14 cellular contexts compared by ENCODE assay signal in genomic region chr13:29991343-29991742, GRCh38.
DNase-seq lines count a peak whose midpoint lies in the region; ATAC-seq and TF ChIP-seq lines count a peak whose summit lies in the region.
"Had no signal": no experiment of that assay in that cellular context is flagged by ENCODE, and none has a peak within 500 bp of the region (broad histone marks: within the 10 kb centered on the region; RNA-seq: fewer than 3 reads in every experiment).

No MANE protein-coding gene starts in this region.

- H3K18ac ChIP-seq in mesenchymal stem cell (ENCODE audit: low read depth in 1 of 2, low read length in 2 of 2), result no peak overlapping the region

- peaks cover 13% of the 10 kb centered on the region for H3K4me1 ChIP-seq in mesenchymal stem cell (ENCODE audit: control insufficient read depth, insufficient read depth, low read depth, low read length)

- in situ Hi-C loops in GM13977 (cut with MboI; ENCODE audit: low pct_unique_long_range_greater_than_20kb, low sequenced_read_pairs, unreplicated experiment), result no loop called here

- peaks cover 22% of the 10 kb centered on the region for H3K9me3 ChIP-seq in mesenchymal stem cell (ENCODE audit: control insufficient read depth, low read length)

- H4K91ac ChIP-seq in mesenchymal stem cell (ENCODE audit: low read length), result no peak overlapping the region

- H3K9ac ChIP-seq in mesenchymal stem cell (ENCODE audit: low read length), result no peak overlapping the region

- H3K36me3 ChIP-seq in mesenchymal stem cell (ENCODE audit: control insufficient read depth in 1 of 2, insufficient read depth in 2 of 2, low read depth in 1 of 2, low read length in 2 of 2), result peaks cover 0 to 7% of the 10 kb centered on the region in 2 experiments

- peak; percentile 97 for DNase-seq in EL
- DNase-seq in NCI-H82 treated with DMSO at 0.1 percent for 48 hours (lab: John Stamatoyannopoulos, UW; ENCODE audit: unreplicated experiment), result peak; percentile 87
- peak; percentile 53 to 76 for DNase-seq in cardiac fibroblast (ENCODE audit: low read depth in 2 of 2)
- peak; percentile 95 for DNase-seq in mesenchymal stem cell
- no peak for DNase-seq in NOMO-1 treated with dmso at 0.1 percent for 144 hours (lab: John Stamatoyannopoulos, UW; ENCODE audit: unreplicated experiment)
- no peak for DNase-seq in GM13977 (ENCODE audit: low spot score)
- DNase-seq: activated T-cell treated with anti-CD3 and anti-CD28 coated beads, Interleukin-2, amount 50 U/mL, for 24 hours; Karpas-422; NCI-H2171 treated with DMSO at 0.1 percent for 48 hours had no signal

- H2AK5ac ChIP-seq in mesenchymal stem cell (ENCODE audit: low read length, severe bottlenecking), result no peak overlapping the region

- no peak overlapping the region for H4K8ac ChIP-seq in mesenchymal stem cell (ENCODE audit: low read length)

- no peak overlapping the region for H2BK12ac ChIP-seq in mesenchymal stem cell (ENCODE audit: low read length in 2 of 2)

- H2BK5ac ChIP-seq in mesenchymal stem cell (ENCODE audit: low read depth, low read length, poor library complexity, severe bottlenecking), result no peak overlapping the region

- no peak overlapping the region for H2BK120ac ChIP-seq in mesenchymal stem cell (ENCODE audit: low read depth, low read length)

- no peak overlapping the region for H3K27ac ChIP-seq in mesenchymal stem cell (ENCODE audit: low read length, poor library complexity, severe bottlenecking)
- H3K27ac ChIP-seq: VCaP had no signal

- H3K4me3 ChIP-seq in cardiac fibroblast (replicated peaks in 1 of 2; ENCODE audit: low read depth in 2 of 2, low read length in 2 of 2) (no peak overlapping the region), mesenchymal stem cell (ENCODE audit: insufficient read depth in 1 of 2, low read depth in 1 of 2, low read length in 2 of 2) (no peak overlapping the region)

- H3K4ac ChIP-seq in mesenchymal stem cell (ENCODE audit: low read depth in 1 of 2, low read length in 2 of 2), result no peak overlapping the region

- H3K23ac ChIP-seq in mesenchymal stem cell (ENCODE audit: low read length in 2 of 2), result no peak overlapping the region

- no peak overlapping the region for H2AFZ ChIP-seq in mesenchymal stem cell (ENCODE audit: low read depth, low read length)

- no peak overlapping the region for H2BK15ac ChIP-seq in mesenchymal stem cell (ENCODE audit: low read depth, poor library complexity, severe bottlenecking)

- ATAC-seq in HG03095 (IDR thresholded peaks at IDR 0.05; ENCODE audit: unreplicated experiment), result no peak
- no peak for ATAC-seq in HG03025 (IDR thresholded peaks at IDR 0.05; ENCODE audit: low FRiP score, unreplicated experiment)
- ATAC-seq: HCT116, left lobe of liver had no signal

- H3K4me2 ChIP-seq in mesenchymal stem cell (ENCODE audit: low read length, poor library complexity, severe bottlenecking), result no peak overlapping the region

- H3K79me1 ChIP-seq in mesenchymal stem cell (replicated peaks; ENCODE audit: low read length, poor library complexity, severe bottlenecking), result no peaks in the 10 kb centered on the region

- H3K14ac ChIP-seq in mesenchymal stem cell (ENCODE audit: low read length in 2 of 2), result no peak overlapping the region

- H3K27me3 ChIP-seq in mesenchymal stem cell (ENCODE audit: control insufficient read depth in 1 of 2, insufficient read depth in 1 of 2, low read length in 2 of 2), result no peaks in the 10 kb centered on the region

- TF ChIP-seq CTCF in cardiac fibroblast (IDR thresholded peaks at IDR 0.05; ENCODE audit: low read depth, low read length), result no peak
- TF ChIP-seq CTCF in GM13977 (IDR thresholded peaks at IDR 0.05; ENCODE audit: extremely low read depth, insufficient read depth, missing control alignments), result no peak

- 8% methylated on average over 6 of the region's 6 CpGs for WGBS in mesenchymal stem cell

Comparison
In these comparisons a context has a peak if more than half of its experiments do, and no peak if none do; other contexts are left out.
1. DNase-seq: peak in EL (single experiment), NCI-H82 treated with DMSO at 0.1 percent for 48 hours (single experiment), cardiac fibroblast (2 of 2) and mesenchymal stem cell (single experiment); none in NOMO-1 treated with dmso at 0.1 percent for 144 hours (single experiment) and GM13977 (single experiment).